Comparison of ENCODE assay signal across 1 cellular context in genomic region chr14:49995162-49995561, GRCh38.
TF ChIP-seq lines count a peak whose summit lies in the region.

No MANE protein-coding gene starts in this region.

TF ChIP-seq in IMR-90, 13 proteins besides CTCF, POLR2A, EP300 and RAD21:
- no peak for TF ChIP-seq USF2 (IDR thresholded peaks at IDR 0.05; ENCODE audit: low read depth, low read length)
